In genomic region chr7:93578762-93579161, GRCh38 we compare ENCODE assay signal across 24 cellular contexts. TPM values are rescaled to one million over a fixed set of nuclear protein-coding genes. Genes with fewer than 3 reads are reported as not detected.
"Had no signal": no experiment of that assay in that cellular context is flagged by ENCODE, and none has a peak within 500 bp of the region (broad histone marks: within the 10 kb centered on the region; RNA-seq: fewer than 3 reads in every experiment).

No MANE protein-coding gene starts in this region.

- H3K36me3 ChIP-seq: neutrophil, tibial nerve, vagina had no signal

- H3K27ac Mint-ChIP-seq: activated B cell treated with CpG ODN at 0.5 μM for 24 hours; activated CD4-positive, alpha-beta memory T cell treated with anti-CD3 and anti-CD28 coated beads, Interleukin-2, amount 10 ng/mL, durations not matched to agents 7 days and 5 days; activated CD8-positive, alpha-beta memory T cell treated with anti-CD3 and anti-CD28 coated beads, Interleukin-2, amount 10 ng/mL, durations not matched to agents 7 days and 5 days; activated naive CD8-positive, alpha-beta T cell treated with anti-CD3 and anti-CD28 coated beads, Interleukin-2, amount 10 ng/mL, durations not matched to agents 7 days and 5 days; activated T-helper 17 cell treated with anti-CD3 and anti-CD28 coated beads, Interleukin-2, amount 50 U/mL, for 72 hours; brain; endodermal cell; natural killer cell treated with Interleukin-12 subunit alpha and Interleukin-12 subunit beta and Interleukin-15 and Interleukin-18, amount 100 ng/mL, for 72 hours had no signal

- DNase-seq: activated B cell treated with CpG ODN at 0.5 μM for 24 hours; activated CD4-positive, alpha-beta memory T cell treated with anti-CD3 and anti-CD28 coated beads, Interleukin-2, amount 10 ng/mL, durations not matched to agents 7 days and 5 days; activated CD4-positive, alpha-beta T cell treated with anti-CD3 and anti-CD28 coated beads for 4 hours; activated CD8-positive, alpha-beta memory T cell treated with anti-CD3 and anti-CD28 coated beads, Interleukin-2, amount 10 ng/mL, durations not matched to agents 7 days and 5 days; activated naive CD4-positive, alpha-beta T cell; activated naive CD8-positive, alpha-beta T cell treated with anti-CD3 and anti-CD28 coated beads, Interleukin-2, amount 10 ng/mL, durations not matched to agents 7 days and 5 days; caudate nucleus; endodermal cell; head of caudate nucleus; kidney; stimulated activated CD4-positive, alpha-beta T cell treated with anti-CD3 and anti-CD28 coated beads, Interleukin-12 subunit alpha, Interleukin-12 subunit beta, amount 100 ng/mL, for 4 hours; stimulated activated CD4-positive, alpha-beta T cell treated with anti-CD3 and anti-CD28 coated beads, Interleukin-1b, Interleukin-23, amount 100 ng/mL, for 48 hours; stimulated activated CD8-positive, alpha-beta memory T cell treated with anti-CD3 and anti-CD28 coated beads, Interleukin-4, amount 100 ng/mL, for 48 hours; stimulated activated naive CD8-positive, alpha-beta T cell treated with anti-CD3 and anti-CD28 coated beads, Interleukin-15, Interleukin-2, amounts not matched to agents 100 U/mL and 50 U/mL, for 24 hours; substantia nigra; T-helper 1 cell; T-helper 9 cell had no signal

- ATAC-seq: activated CD8-positive, alpha-beta memory T cell treated with anti-CD3 and anti-CD28 coated beads, Interleukin-2, amount 10 ng/mL, durations not matched to agents 7 days and 5 days; activated T-helper 17 cell treated with anti-CD3 and anti-CD28 coated beads, Interleukin-2, amount 50 U/mL, for 72 hours; natural killer cell treated with Interleukin-12 subunit alpha and Interleukin-12 subunit beta and Interleukin-15 and Interleukin-18, amount 100 ng/mL, for 72 hours; stimulated activated naive CD8-positive, alpha-beta T cell treated with anti-CD3 and anti-CD28 coated beads, Interleukin-15, Interleukin-2, amounts not matched to agents 100 U/mL and 50 U/mL, for 24 hours had no signal

- H3K9me3 ChIP-seq: neutrophil, tibial nerve, vagina had no signal

- H3K4me3 ChIP-seq: tibial nerve, vagina had no signal

- H3K4me1 Mint-ChIP-seq: activated CD4-positive, alpha-beta memory T cell treated with anti-CD3 and anti-CD28 coated beads, Interleukin-2, amount 10 ng/mL, durations not matched to agents 7 days and 5 days; activated CD8-positive, alpha-beta memory T cell treated with anti-CD3 and anti-CD28 coated beads, Interleukin-2, amount 10 ng/mL, durations not matched to agents 7 days and 5 days; activated T-helper 17 cell treated with anti-CD3 and anti-CD28 coated beads, Interleukin-2, amount 50 U/mL, for 72 hours had no signal

- H3K4me3 Mint-ChIP-seq: activated B cell treated with CpG ODN at 0.5 μM for 24 hours; activated CD4-positive, alpha-beta memory T cell treated with anti-CD3 and anti-CD28 coated beads, Interleukin-2, amount 10 ng/mL, durations not matched to agents 7 days and 5 days; activated CD8-positive, alpha-beta memory T cell treated with anti-CD3 and anti-CD28 coated beads, Interleukin-2, amount 10 ng/mL, durations not matched to agents 7 days and 5 days; activated naive CD8-positive, alpha-beta T cell treated with anti-CD3 and anti-CD28 coated beads, Interleukin-2, amount 10 ng/mL, durations not matched to agents 7 days and 5 days; activated T-helper 17 cell treated with anti-CD3 and anti-CD28 coated beads, Interleukin-2, amount 50 U/mL, for 72 hours; brain; endodermal cell; natural killer cell treated with Interleukin-12 subunit alpha and Interleukin-12 subunit beta and Interleukin-15 and Interleukin-18, amount 100 ng/mL, for 72 hours had no signal

- H3K27ac ChIP-seq: epithelial cell of prostate, neutrophil, tibial nerve, vagina had no signal

- H3K9me3 Mint-ChIP-seq: activated B cell treated with CpG ODN at 0.5 μM for 24 hours; activated CD4-positive, alpha-beta memory T cell treated with anti-CD3 and anti-CD28 coated beads, Interleukin-2, amount 10 ng/mL, durations not matched to agents 7 days and 5 days; activated T-helper 17 cell treated with anti-CD3 and anti-CD28 coated beads, Interleukin-2, amount 50 U/mL, for 72 hours; endodermal cell had no signal

- H3K36me3 Mint-ChIP-seq: activated CD8-positive, alpha-beta memory T cell treated with anti-CD3 and anti-CD28 coated beads, Interleukin-2, amount 10 ng/mL, durations not matched to agents 7 days and 5 days; activated naive CD8-positive, alpha-beta T cell treated with anti-CD3 and anti-CD28 coated beads, Interleukin-2, amount 10 ng/mL, durations not matched to agents 7 days and 5 days; brain; natural killer cell treated with Interleukin-12 subunit alpha and Interleukin-12 subunit beta and Interleukin-15 and Interleukin-18, amount 100 ng/mL, for 72 hours had no signal

- H3K4me1 ChIP-seq: vagina had no signal

- H3K27me3 ChIP-seq: vagina had no signal

RNA-seq across cellular contexts. Expression of gene CALCR, which starts 4.2 kb away (rescaled TPM):
- total RNA-seq: activated B cell treated with CpG ODN at 0.5 μM for 24 hours; activated CD4-positive, alpha-beta memory T cell treated with anti-CD3 and anti-CD28 coated beads, Interleukin-2, amount 10 ng/mL, durations not matched to agents 7 days and 5 days; activated CD8-positive, alpha-beta memory T cell treated with anti-CD3 and anti-CD28 coated beads, Interleukin-2, amount 10 ng/mL, durations not matched to agents 7 days and 5 days; activated naive CD8-positive, alpha-beta T cell treated with anti-CD3 and anti-CD28 coated beads, Interleukin-2, amount 10 ng/mL, durations not matched to agents 7 days and 5 days; activated T-helper 17 cell treated with anti-CD3 and anti-CD28 coated beads, Interleukin-2, amount 50 U/mL, for 72 hours; natural killer cell treated with Interleukin-12 subunit alpha and Interleukin-12 subunit beta and Interleukin-15 and Interleukin-18, amount 100 ng/mL, for 72 hours; vagina had no signal
